Comparison of ENCODE assay signal across 9 cellular contexts in the genomic region with DNA sequence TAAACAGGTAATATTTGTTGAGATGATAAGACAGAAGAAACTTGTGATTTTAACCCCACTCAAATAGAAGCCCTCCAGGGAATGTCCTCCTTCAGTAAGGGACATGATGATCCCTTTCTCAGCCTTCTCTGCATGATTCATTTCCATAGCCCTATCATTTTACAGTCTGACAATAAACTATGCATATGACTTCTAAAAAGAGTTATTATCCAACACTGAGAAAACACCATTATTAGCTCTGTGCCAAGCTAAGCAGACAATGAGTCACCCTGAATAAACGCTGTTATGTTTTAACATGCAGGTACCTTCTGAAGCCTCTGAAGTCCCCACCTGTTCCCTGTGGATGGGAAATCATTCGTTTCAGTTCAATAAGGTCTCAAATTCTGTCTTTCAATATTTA. TPM values are rescaled to one million over a fixed set of nuclear protein-coding genes. Genes with fewer than 3 reads are reported as not detected.
DNase-seq lines count a peak whose midpoint lies in the region; ATAC-seq, FAIRE-seq and TF ChIP-seq lines count a peak whose summit lies in the region.
"Had no signal": no experiment of that assay in that cellular context is flagged by ENCODE, and none has a peak within 500 bp of the region (broad histone marks: within the 10 kb centered on the region; RNA-seq: fewer than 3 reads in every experiment).

No MANE protein-coding gene starts in this region.

- H3K36me3 Mint-ChIP-seq in endodermal cell (ENCODE audit: low read depth) = peaks cover 23% of the 10 kb centered on the region
- peaks cover 13% of the 10 kb centered on the region for H3K36me3 Mint-ChIP-seq in effector memory CD8-positive, alpha-beta T cell (ENCODE audit: insufficient read depth)

- H3K9ac ChIP-seq in endodermal cell (ENCODE audit: extremely low read depth, low read length, poor library complexity, severe bottlenecking) = no peak overlapping the region

- H3K27me3 ChIP-seq in endodermal cell (ENCODE audit: control insufficient read depth, insufficient read depth, low read length, poor library complexity, severe bottlenecking) = no peaks in the 10 kb centered on the region
- H3K27me3 ChIP-seq in H7 (ENCODE audit: control insufficient read depth, insufficient read depth, low read length) = no peaks in the 10 kb centered on the region

- 88 to 89% methylated on average over 2 of the region's 2 CpGs for WGBS in endodermal cell (ENCODE audit: insufficient coverage in 1 of 2, insufficient read length in 1 of 2), 2 experiments

- H3K4me3 ChIP-seq in endodermal cell (ENCODE audit: low read length) (no peak overlapping the region), H7 (ENCODE audit: insufficient read depth, low read depth, low read length) (no peak overlapping the region)
- H3K4me3 ChIP-seq: lung had no signal

- no peak overlapping the region for H3K4me3 Mint-ChIP-seq in endodermal cell
- H3K4me3 Mint-ChIP-seq in effector memory CD8-positive, alpha-beta T cell = no peak overlapping the region

- DNase-seq in GM19239 (ENCODE audit: insufficient read length, low spot score) (no peak), NCI-H345 treated with DMSO at 0.1 percent for 48 hours (lab: John Stamatoyannopoulos, UW; ENCODE audit: unreplicated experiment) (peak; percentile 76), endodermal cell (no peak), renal cortical epithelial cell (ENCODE audit: low read depth) (peak; percentile 83), H7 (no peak), 8988T (no peak)
- no peak for DNase-seq in effector memory CD8-positive, alpha-beta T cell
- no peak for DNase-seq in stimulated activated CD4-positive, alpha-beta T cell treated with anti-CD3 and anti-CD28 coated beads, Interleukin-1b, Interleukin-23, amount 100 ng/mL, for 48 hours

- H3K9me3 ChIP-seq in endodermal cell (ENCODE audit: control insufficient read depth, low read length) = no peaks in the 10 kb centered on the region

- no peaks in the 10 kb centered on the region for H3K9me3 Mint-ChIP-seq in endodermal cell
- H3K9me3 Mint-ChIP-seq in effector memory CD8-positive, alpha-beta T cell = no peaks in the 10 kb centered on the region

- peaks cover 9% of the 10 kb centered on the region for H3K4me1 ChIP-seq in endodermal cell (ENCODE audit: control insufficient read depth, insufficient read depth, low read length)

- H3K27ac Mint-ChIP-seq in endodermal cell = peak overlapping the region; percentile 29
- H3K27ac Mint-ChIP-seq in effector memory CD8-positive, alpha-beta T cell = no peak overlapping the region

- H3K4me1 Mint-ChIP-seq in endodermal cell = peaks cover 46% of the 10 kb centered on the region
- H3K4me1 Mint-ChIP-seq in effector memory CD8-positive, alpha-beta T cell (ENCODE audit: low read depth in 2 of 2) = no peaks in the 10 kb centered on the region

- TF ChIP-seq CTCF in endodermal cell (conservative IDR thresholded peaks at IDR 0.05) = no peak

- no peak overlapping the region for H3K27ac ChIP-seq in endodermal cell (ENCODE audit: low read depth, low read length)

- FAIRE-seq in GM19239 (lab: Jason Lieb, UNC) = peak; percentile 11

- no peak for ATAC-seq in effector memory CD8-positive, alpha-beta T cell (replicated peaks)

- H3K27me3 Mint-ChIP-seq in endodermal cell (ENCODE audit: insufficient read depth) = no peaks in the 10 kb centered on the region
- no peaks in the 10 kb centered on the region for H3K27me3 Mint-ChIP-seq in effector memory CD8-positive, alpha-beta T cell

- H3K36me3 ChIP-seq in endodermal cell (ENCODE audit: control insufficient read depth, insufficient read depth, low read length) (peaks cover 5% of the 10 kb centered on the region), H7 (replicated peaks; ENCODE audit: control insufficient read depth, insufficient read depth, low read length) (no peaks in the 10 kb centered on the region; the same call in 1 of the 2 replicates)

RNA-seq across cellular contexts. Expression of a gene that starts 54.7 kb away (rescaled TPM):
- total RNA-seq in endodermal cell (10 to 100 TPM; 38.8 to 48.7 TPM), renal cortical epithelial cell (5.0 and 10.7 TPM in 2 replicates)
- 25.2 TPM for polyA plus RNA-seq in endodermal cell (2013, experiment 1 of 2)
- 25.0 TPM for polyA plus RNA-seq in endodermal cell (2013, experiment 2 of 2)
- 16.3 and 19.8 TPM in 2 replicates for total RNA-seq in H7 (2014; rRNA removed; shearing (Covaris generic))

Comparison
In these comparisons a context has a peak if more than half of its experiments do, and no peak if none do; other contexts are left out.
1. DNase-seq: peak in NCI-H345 treated with DMSO at 0.1 percent for 48 hours (single experiment) and renal cortical epithelial cell (single experiment); none in GM19239 (single experiment), endodermal cell (single experiment), H7 (single experiment), effector memory CD8-positive, alpha-beta T cell (0 of 3), 8988T (single experiment) and stimulated activated CD4-positive, alpha-beta T cell treated with anti-CD3 and anti-CD28 coated beads, Interleukin-1b, Interleukin-23, amount 100 ng/mL, for 48 hours (single experiment).